Comparison of ENCODE assay signal across 15 cellular contexts in the genomic region with DNA sequence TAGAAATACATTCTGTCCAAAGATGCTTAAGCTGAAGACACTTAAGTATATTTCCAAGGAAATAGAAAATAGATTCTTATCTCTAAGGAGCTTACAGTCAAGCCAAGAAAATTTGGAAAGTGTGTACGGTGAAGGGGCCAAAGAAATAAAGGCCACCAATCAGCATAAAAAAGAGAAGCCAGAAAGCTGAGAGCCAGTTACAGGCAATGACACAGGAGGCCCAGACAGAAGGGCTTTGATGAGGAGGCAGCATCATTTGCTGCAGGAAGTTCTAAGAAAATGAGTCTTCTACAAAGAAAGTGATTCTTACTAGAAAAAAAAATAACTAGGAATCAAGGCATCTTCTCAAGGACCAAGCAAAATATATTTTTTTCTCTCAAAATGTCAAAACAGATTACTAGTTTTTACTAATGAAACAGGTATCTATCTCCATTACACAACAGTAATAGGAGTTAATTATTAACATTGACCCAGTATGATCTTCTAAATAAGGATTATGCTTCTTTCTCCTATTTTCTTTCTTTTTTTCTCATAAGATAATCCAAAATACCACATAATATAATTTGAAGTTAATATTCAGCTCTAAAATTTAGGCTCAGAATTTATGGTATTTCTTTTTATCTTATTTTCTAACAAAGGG.
"Had no signal": no experiment of that assay in that cellular context is flagged by ENCODE, and none has a peak within 500 bp of the region (broad histone marks: within the 10 kb centered on the region; RNA-seq: fewer than 3 reads in every experiment).

No MANE protein-coding gene starts in this region.

- H3K9me3 ChIP-seq: esophagus squamous epithelium, left lung, ovary, sigmoid colon, thoracic aorta, upper lobe of left lung had no signal

- H3K36me3 ChIP-seq: cardiac muscle cell, esophagus squamous epithelium, left lung, ovary, sigmoid colon, thoracic aorta, upper lobe of left lung had no signal

- FAIRE-seq: endothelial cell of umbilical vein had no signal

- H3K4me1 ChIP-seq: esophagus squamous epithelium, left lung had no signal

- H3K36me3 Mint-ChIP-seq: stimulated activated memory B cell treated with anti-CD40 and anti-IgM and Interleukin-4, amounts not matched to agents 10 μg/mL and 1 μg/mL and 100 μg/mL, for 72 hours had no signal

- H3K4me3 ChIP-seq: cardiac muscle cell, esophagus squamous epithelium, left lung, ovary, sigmoid colon, thoracic aorta, upper lobe of left lung had no signal

- ATAC-seq: left lung; stimulated activated memory B cell treated with anti-CD40 and anti-IgM and Interleukin-4, amounts not matched to agents 10 μg/mL and 1 μg/mL and 100 μg/mL, for 72 hours had no signal

- H3K4me1 Mint-ChIP-seq: stimulated activated memory B cell treated with anti-CD40 and anti-IgM and Interleukin-4, amounts not matched to agents 10 μg/mL and 1 μg/mL and 100 μg/mL, for 72 hours had no signal

- H3K27me3 ChIP-seq: cardiac muscle cell, esophagus squamous epithelium, left lung, ovary, sigmoid colon, upper lobe of left lung had no signal

- H3K4me3 Mint-ChIP-seq: activated naive CD8-positive, alpha-beta T cell; stimulated activated memory B cell treated with anti-CD40 and anti-IgM and Interleukin-4, amounts not matched to agents 10 μg/mL and 1 μg/mL and 100 μg/mL, for 72 hours; T-helper 1 cell treated with Interleukin-12 subunit alpha and Interleukin-12 subunit beta and Interleukin-4 antibody, amounts not matched to agents 30 μg/mL and 1 μg/mL, for 36 hours had no signal

- H3K9me3 Mint-ChIP-seq: stimulated activated memory B cell treated with anti-CD40 and anti-IgM and Interleukin-4, amounts not matched to agents 10 μg/mL and 1 μg/mL and 100 μg/mL, for 72 hours; T-helper 1 cell treated with Interleukin-12 subunit alpha and Interleukin-12 subunit beta and Interleukin-4 antibody, amounts not matched to agents 30 μg/mL and 1 μg/mL, for 36 hours had no signal

- DNase-seq: activated CD4-positive, alpha-beta T cell treated with anti-CD3 and anti-CD28 coated beads, Interleukin-2, amount 50 U/mL, for 4 hours; activated gamma-delta T cell treated with Interleukin-2 at 50 U/mL for 16 hours; effector memory CD4-positive, alpha-beta T cell; esophagus squamous epithelium; left lung; ovary; sigmoid colon; stimulated activated CD4-positive, alpha-beta T cell treated with anti-CD3 and anti-CD28 coated beads, Interleukin-4, amount 100 ng/mL, for 4 hours; upper lobe of left lung had no signal

- H3K27ac Mint-ChIP-seq: activated naive CD8-positive, alpha-beta T cell; stimulated activated memory B cell treated with anti-CD40 and anti-IgM and Interleukin-4, amounts not matched to agents 10 μg/mL and 1 μg/mL and 100 μg/mL, for 72 hours; T-helper 1 cell treated with Interleukin-12 subunit alpha and Interleukin-12 subunit beta and Interleukin-4 antibody, amounts not matched to agents 30 μg/mL and 1 μg/mL, for 36 hours had no signal

- H3K27ac ChIP-seq: cardiac muscle cell, esophagus squamous epithelium, left lung, ovary, sigmoid colon, thoracic aorta, upper lobe of left lung had no signal

- H3K27me3 Mint-ChIP-seq: activated naive CD8-positive, alpha-beta T cell; stimulated activated memory B cell treated with anti-CD40 and anti-IgM and Interleukin-4, amounts not matched to agents 10 μg/mL and 1 μg/mL and 100 μg/mL, for 72 hours had no signal
